In the genomic region with DNA sequence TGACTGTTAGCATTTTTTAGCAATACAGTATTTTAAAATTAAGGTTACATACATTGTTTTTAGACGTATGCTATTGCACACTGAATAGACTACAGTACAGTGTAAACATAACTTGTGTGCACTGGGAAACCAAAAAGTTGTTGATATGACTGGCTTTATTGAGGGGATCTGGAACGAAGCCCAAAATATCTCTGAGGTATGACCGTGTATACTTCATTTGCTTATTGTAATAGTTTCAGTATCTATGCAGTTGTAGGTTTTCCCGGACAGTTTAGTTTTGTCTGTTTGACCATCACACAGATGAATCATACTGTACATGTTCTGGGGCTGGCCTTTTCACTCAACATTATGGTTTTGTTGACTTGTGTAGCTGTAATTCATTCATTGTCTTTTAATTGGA, we compare ENCODE assay signal across 9 cellular contexts. TPM values are rescaled to one million over a fixed set of nuclear protein-coding genes. Genes with fewer than 3 reads are reported as not detected.
DNase-seq lines count a peak whose midpoint lies in the region; ATAC-seq and TF ChIP-seq lines count a peak whose summit lies in the region.
"Had no signal": no experiment of that assay in that cellular context is flagged by ENCODE, and none has a peak within 500 bp of the region (broad histone marks: within the 10 kb centered on the region; RNA-seq: fewer than 3 reads in every experiment).

No MANE protein-coding gene starts in this region.

- H3K4me3 ChIP-seq in GM12865 (ENCODE audit: low read depth, low read length) (no peak overlapping the region), epithelial cell of esophagus (ENCODE audit: low read length) (no peak overlapping the region), osteoblast (ENCODE audit: insufficient read depth, low read length) (no peak overlapping the region)

- peaks cover 26% of the 10 kb centered on the region for H3K4me1 ChIP-seq in osteoblast (ENCODE audit: insufficient read depth, low read length)

- DNase-seq in GM12865 (ENCODE audit: low read depth), result peak; percentile 90
- DNase-seq in epithelial cell of esophagus (ENCODE audit: low read depth), result peak; percentile 31
- no peak for DNase-seq in osteoblast (ENCODE audit: insufficient read length, low spot score, missing footprints)
- no peak for DNase-seq in NCI-H748 (lab: John Stamatoyannopoulos, UW; ENCODE audit: unreplicated experiment)

- H3K27me3 ChIP-seq in osteoblast (ENCODE audit: insufficient read depth, low read length), result peaks cover 3% of the 10 kb centered on the region

- no peaks in the 10 kb centered on the region for H3K79me2 ChIP-seq in osteoblast (ENCODE audit: insufficient read depth, low read length)

- H3K36me3 ChIP-seq in osteoblast (ENCODE audit: insufficient read depth, low read length), result no peaks in the 10 kb centered on the region

- ATAC-seq in GM21423 (IDR thresholded peaks at IDR 0.05; ENCODE audit: unreplicated experiment) (peak; percentile 74), HG03520 (IDR thresholded peaks at IDR 0.05; ENCODE audit: unreplicated experiment) (peak; percentile 85), HG02798 (IDR thresholded peaks at IDR 0.05; ENCODE audit: poor library complexity, unreplicated experiment) (no peak), HG03097 (IDR thresholded peaks at IDR 0.05; ENCODE audit: low FRiP score, unreplicated experiment) (no peak)

- no peaks in the 10 kb centered on the region for H4K20me1 ChIP-seq in osteoblast (ENCODE audit: insufficient read depth, low read length)

- H3K9me3 ChIP-seq in osteoblast (ENCODE audit: low read depth, low read length), result no peaks in the 10 kb centered on the region

- TF ChIP-seq CTCF in GM12865 (IDR thresholded peaks at IDR 0.05; ENCODE audit: insufficient read depth, low read depth, low read length, missing control alignments) (no peak), epithelial cell of esophagus (IDR thresholded peaks at IDR 0.05; ENCODE audit: insufficient read depth, low read depth, low read length, missing control alignments) (no peak), osteoblast (IDR thresholded peaks at IDR 0.05; ENCODE audit: extremely low read depth, low read depth, low read length) (no peak)

- no peak overlapping the region for H3K4me2 ChIP-seq in osteoblast (ENCODE audit: insufficient read depth, low read length)

- no peak overlapping the region for H3K27ac ChIP-seq in osteoblast (ENCODE audit: low read depth, low read length)
- H3K27ac ChIP-seq: HL-60 had no signal

- H2AFZ ChIP-seq in osteoblast (ENCODE audit: low read length), result no peak overlapping the region

RNA-seq across cellular contexts. Expression of gene ZBTB12, which starts 6.9 kb away (rescaled TPM):
- 2.1 and 3.6 TPM in 2 replicates for total RNA-seq in osteoblast

RNA-seq across cellular contexts. Expression of gene EHMT2, which starts 11.3 kb away (rescaled TPM):
- 40.1 and 40.9 TPM in 2 replicates for total RNA-seq in osteoblast

RNA-seq across cellular contexts. Expression of gene C2, which starts 18.7 kb away (rescaled TPM):
- 12.7 and 18.0 TPM in 2 replicates for total RNA-seq in osteoblast

RNA-seq across cellular contexts. Expression of gene SLC44A4, which starts 30.0 kb away (rescaled TPM):
- not detected in 2 replicates for total RNA-seq in osteoblast

RNA-seq across cellular contexts. Expression of gene CFB, which starts 37.1 kb away (rescaled TPM):
- total RNA-seq in osteoblast, result 16.5 and 26.8 TPM in 2 replicates

Comparison
In these comparisons a context has a peak if more than half of its experiments do, and no peak if none do; other contexts are left out.
1. DNase-seq: peak in GM12865 (single experiment) and epithelial cell of esophagus (single experiment); none in osteoblast (single experiment) and NCI-H748 (single experiment).
2. ATAC-seq: peak in GM21423 (single experiment) and HG03520 (single experiment); none in HG02798 (single experiment) and HG03097 (single experiment).